ENCODE assay signal across 9 cellular contexts in the genomic region with DNA sequence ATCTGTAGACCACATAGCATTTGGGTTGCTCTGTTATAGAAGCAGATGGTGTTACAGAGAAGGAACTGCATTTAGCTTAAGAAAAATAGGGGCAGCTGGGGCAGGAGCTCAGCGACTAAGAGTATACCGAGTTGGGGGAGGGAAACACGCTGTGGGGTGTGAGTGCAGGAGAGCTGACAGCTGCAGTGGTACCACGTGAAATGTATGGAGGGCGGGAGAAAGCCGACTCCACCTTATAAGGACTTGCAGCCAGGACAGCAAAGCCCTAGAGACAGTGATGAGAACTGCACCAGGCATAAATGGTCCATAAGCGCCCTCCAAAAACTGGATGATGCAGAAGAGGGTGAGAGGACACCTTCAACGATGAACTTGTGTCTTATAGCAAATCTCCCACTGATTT.
A peak's percentile ranks its signal among the peaks of the same experiment; 100 is the strongest.
DNase-seq lines count a peak whose midpoint lies in the region; ATAC-seq, FAIRE-seq and TF ChIP-seq lines count a peak whose summit lies in the region.
"Had no signal": no experiment of that assay in that cellular context is flagged by ENCODE, and none has a peak within 500 bp of the region (broad histone marks: within the 10 kb centered on the region; RNA-seq: fewer than 3 reads in every experiment).

No MANE protein-coding gene starts in this region.

- no peaks in the 10 kb centered on the region for H3K27me3 ChIP-seq in cardiac muscle cell

- H3K4me1 ChIP-seq in cardiac muscle cell (ENCODE audit: low read depth) = peaks cover 90% of the 10 kb centered on the region

- FAIRE-seq in H54 (lab: Jason Lieb, UNC) (no peak), HTR-8/SVneo (lab: Jason Lieb, UNC) (no peak)
- FAIRE-seq: keratinocyte had no signal

- in situ Hi-C loops in SK-MEL-5 (cut with HindIII; ENCODE audit: low pct_unique_long_range_greater_than_20kb, low sequenced_read_pairs) = no loop called here

- TF ChIP-seq CTCF in GM12875 (IDR thresholded peaks at IDR 0.05; ENCODE audit: borderline replicate concordance, insufficient read depth, low read depth, low read length) = peak; percentile 68
- TF ChIP-seq CTCF in cardiac muscle cell (IDR thresholded peaks at IDR 0.05; ENCODE audit: low read depth, low read length) = no peak

- peak; percentile 51 for DNase-seq in SK-MEL-5 (ENCODE audit: low read depth, low spot score)
- DNase-seq in cardiac muscle cell (ENCODE audit: low read depth in 1 of 2, low spot score in 1 of 2) = peak; percentile 25 to 88
- peak; percentile 47 for DNase-seq in superior temporal gyrus (ENCODE audit: extremely low spot score)
- DNase-seq in H54 (ENCODE audit: insufficient read length, low spot score) = no peak
- no peak for DNase-seq in HTR-8/SVneo (ENCODE audit: insufficient read length, low spot score)

- H3K36me3 ChIP-seq in KOPT-K1 (ENCODE audit: insufficient read depth, low read length) (no peaks in the 10 kb centered on the region), cardiac muscle cell (no peaks in the 10 kb centered on the region)

- no peaks in the 10 kb centered on the region for H3K9me3 ChIP-seq in KOPT-K1 (ENCODE audit: insufficient read depth, low read length, poor library complexity, severe bottlenecking)
- no peaks in the 10 kb centered on the region for H3K9me3 ChIP-seq in cardiac muscle cell (ENCODE audit: low read depth)

- no peak overlapping the region for H3K4me3 ChIP-seq in GM12875 (ENCODE audit: low read depth, low read length)
- H3K4me3 ChIP-seq in cardiac muscle cell = no peak overlapping the region

- ATAC-seq in GM21529 (IDR thresholded peaks at IDR 0.05; ENCODE audit: unreplicated experiment) = peak; percentile 92

- no peak for TF ChIP-seq POLR2A in H54 (IDR thresholded peaks at IDR 0.05; ENCODE audit: low read depth, low read length)

- H3K27ac ChIP-seq in KOPT-K1 (ENCODE audit: low read depth, low read length, poor library complexity, severe bottlenecking) (peak overlapping the region; percentile 79), cardiac muscle cell (peak overlapping the region; percentile 75)

Comparison
In these comparisons a context has a peak if more than half of its experiments do, and no peak if none do; other contexts are left out.
1. DNase-seq: peak in SK-MEL-5 (single experiment), cardiac muscle cell (2 of 2) and superior temporal gyrus (single experiment); none in H54 (single experiment) and HTR-8/SVneo (single experiment).